In genomic region chr1:159492575-159493323, GRCh38 we compare ENCODE assay signal across 18 cellular contexts. TPM values are rescaled to one million over a fixed set of nuclear protein-coding genes. Genes with fewer than 3 reads are reported as not detected.
DNase-seq lines count a peak whose midpoint lies in the region; ATAC-seq and TF ChIP-seq lines count a peak whose summit lies in the region.
"Had no signal": no experiment of that assay in that cellular context is flagged by ENCODE, and none has a peak within 500 bp of the region (broad histone marks: within the 10 kb centered on the region; RNA-seq: fewer than 3 reads in every experiment).

No MANE protein-coding gene starts in this region.

- TF ChIP-seq POLR2A in uterus (IDR thresholded peaks at IDR 0.05), result no peak

- H3K27ac ChIP-seq in uterus, result no peak overlapping the region
- H3K27ac ChIP-seq: cardiac muscle cell had no signal

- TF ChIP-seq CTCF in uterus (IDR thresholded peaks at IDR 0.05), result no peak

- no peak overlapping the region for H3K4me3 ChIP-seq in uterus
- H3K4me3 ChIP-seq: cardiac muscle cell, lung had no signal

- ATAC-seq in HG03432 (IDR thresholded peaks at IDR 0.05; ENCODE audit: unreplicated experiment), result no peak
- ATAC-seq: effector memory CD8-positive, alpha-beta T cell; natural killer cell treated with Interleukin-12 subunit alpha and Interleukin-12 subunit beta and Interleukin-15 and Interleukin-18, amount 100 ng/mL, for 72 hours had no signal

- intact Hi-C loops in uterus (cut with DNase I; ENCODE audit: low total_unique reads), result loop anchor here (2.0 kb wide), 1 partner anchor 18 kb away; no protein-coding TSS in a partner anchor

- DNase-seq in EH (ENCODE audit: low read depth) (peak; percentile 62), NCI-H226 (peak; percentile 79), astrocyte of the hippocampus (ENCODE audit: low read depth, low spot score) (peak; percentile 10), kidney tubule cell (ENCODE audit: low spot score) (peak; percentile 9), uterus (no peak), NCI-H526 (lab: John Stamatoyannopoulos, UW) (no peak)
- DNase-seq in stimulated activated CD8-positive, alpha-beta memory T cell treated with anti-CD3 and anti-CD28 coated beads, Interleukin-4, amount 100 ng/mL, for 48 hours, result no peak
- DNase-seq: activated CD4-positive, alpha-beta T cell treated with anti-CD3 and anti-CD28 coated beads for 1 hour; activated naive CD4-positive, alpha-beta T cell; BE2C; effector memory CD8-positive, alpha-beta T cell; Karpas-422; NCI-H187 treated with DMSO at 0.1 percent for 48 hours; NCI-H526 treated with DMSO at 0.1 percent for 48 hours had no signal

- no peaks in the 10 kb centered on the region for H3K9me3 ChIP-seq in uterus
- H3K9me3 ChIP-seq: BE2C had no signal

- H3K36me3 ChIP-seq in uterus, result no peaks in the 10 kb centered on the region
- H3K36me3 ChIP-seq: BE2C, cardiac muscle cell had no signal

- H3K4me1 ChIP-seq in uterus, result no peaks in the 10 kb centered on the region
- H3K4me1 ChIP-seq: BE2C had no signal

- no peaks in the 10 kb centered on the region for H3K27me3 ChIP-seq in uterus
- H3K27me3 ChIP-seq: BE2C, cardiac muscle cell had no signal

RNA-seq across cellular contexts. Expression of gene OR10J5, which starts 43.1 kb away (rescaled TPM):
- not detected for total RNA-seq in uterus
- total RNA-seq: cardiac muscle cell; lung; natural killer cell treated with Interleukin-12 subunit alpha and Interleukin-12 subunit beta and Interleukin-15 and Interleukin-18, amount 100 ng/mL, for 72 hours had no signal

RNA-seq across cellular contexts. Expression of gene OR10J1, which starts 53.2 kb away (rescaled TPM):
- total RNA-seq in uterus, result not detected
- total RNA-seq: cardiac muscle cell; lung; natural killer cell treated with Interleukin-12 subunit alpha and Interleukin-12 subunit beta and Interleukin-15 and Interleukin-18, amount 100 ng/mL, for 72 hours had no signal

Comparison
In these comparisons a context has a peak if more than half of its experiments do, and no peak if none do; other contexts are left out.
1. DNase-seq: peak in EH (single experiment), NCI-H226 (single experiment), astrocyte of the hippocampus (single experiment) and kidney tubule cell (single experiment); none in uterus (0 of 2), NCI-H526 (0 of 2) and stimulated activated CD8-positive, alpha-beta memory T cell treated with anti-CD3 and anti-CD28 coated beads, Interleukin-4, amount 100 ng/mL, for 48 hours (single experiment).